10 cellular contexts compared by ENCODE assay signal in genomic region chr5:159772698-159773061, GRCh38.
DNase-seq lines count a peak whose midpoint lies in the region; ATAC-seq and TF ChIP-seq lines count a peak whose summit lies in the region.
"Had no signal": no experiment of that assay in that cellular context is flagged by ENCODE, and none has a peak within 500 bp of the region (broad histone marks: within the 10 kb centered on the region; RNA-seq: fewer than 3 reads in every experiment).

No MANE protein-coding gene starts in this region.

- peaks cover 6% of the 10 kb centered on the region for H3K27me3 Mint-ChIP-seq in IgD-negative memory B cell
- H3K27me3 Mint-ChIP-seq in chondrocyte (ENCODE audit: low read depth), result no peaks in the 10 kb centered on the region
- peaks cover 29% of the 10 kb centered on the region for H3K27me3 Mint-ChIP-seq in neural crest cell (ENCODE audit: low read depth)

- H3K9me3 Mint-ChIP-seq in IgD-negative memory B cell (no peaks in the 10 kb centered on the region), chondrocyte (ENCODE audit: low read depth) (no peaks in the 10 kb centered on the region), neural crest cell (peaks cover 4% of the 10 kb centered on the region)

- H3K36me3 Mint-ChIP-seq in IgD-negative memory B cell, result no peaks in the 10 kb centered on the region
- no peaks in the 10 kb centered on the region for H3K36me3 Mint-ChIP-seq in chondrocyte (ENCODE audit: low read depth)
- H3K36me3 Mint-ChIP-seq in neural crest cell (ENCODE audit: low read depth), result no peaks in the 10 kb centered on the region

- no peak for ATAC-seq in mucosa of descending colon
- no peak for ATAC-seq in HG03139 (IDR thresholded peaks at IDR 0.05; ENCODE audit: unreplicated experiment)

- H3K27ac Mint-ChIP-seq in IgD-negative memory B cell (peak overlapping the region in 1 of 3 donors; percentile 13), chondrocyte (ENCODE audit: unreplicated experiment) (peak overlapping the region; percentile 77), neural crest cell (ENCODE audit: unreplicated experiment) (no peak overlapping the region)

- intact Hi-C loops in mucosa of descending colon (cut with DNase I, micrococcal nuclease), result no loop called here

- H3K27me3 ChIP-seq in BLaER1 treated with 17β-estradiol and CSF1 and Interleukin-3, amounts not matched to agents 10 nM and 100 nM, result peaks cover 0 to 35% (median 0%) of the 10 kb centered on the region in 11 experiments; a peak in 7 of 22 replicates

- no peaks in the 10 kb centered on the region for H3K9me3 ChIP-seq in BLaER1 treated with 17β-estradiol and CSF1 and Interleukin-3, amounts not matched to agents 10 nM and 100 nM (replicated peaks in 1 of 11)
- H3K9me3 ChIP-seq in mucosa of descending colon, result no peaks in the 10 kb centered on the region
- H3K9me3 ChIP-seq: esophagus squamous epithelium had no signal

- H3K4me3 Mint-ChIP-seq in IgD-negative memory B cell (peak overlapping the region; percentile 11 to 92 (median 72)), chondrocyte (ENCODE audit: unreplicated experiment) (peak overlapping the region; percentile 69), neural crest cell (peak overlapping the region; percentile 48)

- H3K4me1 ChIP-seq in BLaER1 treated with 17β-estradiol and CSF1 and Interleukin-3, amounts not matched to agents 10 nM and 100 nM, result peaks cover 5 to 15% (median 13%) of the 10 kb centered on the region in 10 experiments; a peak in 17 of 20 replicates
- H3K4me1 ChIP-seq in mucosa of descending colon (ENCODE audit: low read depth), result no peaks in the 10 kb centered on the region

- H3K4me1 Mint-ChIP-seq in IgD-negative memory B cell (peaks cover 0 to 5% (median 3%) of the 10 kb centered on the region in 3 donors), chondrocyte (ENCODE audit: low read depth) (peaks cover 5% of the 10 kb centered on the region), neural crest cell (peaks cover 20% of the 10 kb centered on the region)

- H3K4me3 ChIP-seq in BLaER1 treated with 17β-estradiol and CSF1 and Interleukin-3, amounts not matched to agents 10 nM and 100 nM, result peak overlapping the region in 9 of 10 experiments; percentile 41 to 68 (median 52); a peak in 14 of 20 replicates
- no peak overlapping the region for H3K4me3 ChIP-seq in mucosa of descending colon

- H3K9ac ChIP-seq in BLaER1 treated with 17β-estradiol and CSF1 and Interleukin-3, amounts not matched to agents 10 nM and 100 nM, result peak overlapping the region in 9 of 11 experiments; percentile 56 to 79 (median 71); a peak in 14 of 22 replicates

- no peak for TF ChIP-seq CTCF in chondrocyte (IDR thresholded peaks at IDR 0.05)
- no peak for TF ChIP-seq CTCF in neural crest cell (conservative IDR thresholded peaks at IDR 0.05)
- TF ChIP-seq CTCF in mucosa of descending colon (IDR thresholded peaks at IDR 0.05), result no peak

- H3K36me3 ChIP-seq in BLaER1 treated with 17β-estradiol and CSF1 and Interleukin-3, amounts not matched to agents 10 nM and 100 nM, result no peaks in the 10 kb centered on the region
- no peaks in the 10 kb centered on the region for H3K36me3 ChIP-seq in mucosa of descending colon (ENCODE audit: low read depth)
- H3K36me3 ChIP-seq: esophagus squamous epithelium had no signal

- H3K27ac ChIP-seq in BLaER1 treated with 17β-estradiol and CSF1 and Interleukin-3, amounts not matched to agents 10 nM and 100 nM, result peak overlapping the region in 8 of 11 experiments; percentile 42 to 78 (median 66); a peak in 16 of 22 replicates

- H3K4me2 ChIP-seq in BLaER1 treated with 17β-estradiol and CSF1 and Interleukin-3, amounts not matched to agents 10 nM and 100 nM, result peak overlapping the region; percentile 74 to 99 (median 97)

- DNase-seq in chondrocyte (ENCODE audit: low spot score) (no peak), neural crest cell (ENCODE audit: low read depth, low spot score) (no peak), mucosa of descending colon (no peak), mucosa of gallbladder (ENCODE audit: low spot score) (no peak), HUDEP-2 (lab: John Stamatoyannopoulos, UW; ENCODE audit: unreplicated experiment in 76 of 76) (no peak)
- DNase-seq: esophagus squamous epithelium, OCI-M1 had no signal

- peaks cover 0 to 15% (median 0%) of the 10 kb centered on the region in 11 experiments; a peak in 4 of 22 replicates for H4K20me1 ChIP-seq in BLaER1 treated with 17β-estradiol and CSF1 and Interleukin-3, amounts not matched to agents 10 nM and 100 nM
